In genomic region chr10:77773631-77774426, GRCh38 we compare ENCODE assay signal across 18 cellular contexts.
DNase-seq lines count a peak whose midpoint lies in the region; ATAC-seq, FAIRE-seq and TF ChIP-seq lines count a peak whose summit lies in the region.
"Had no signal": no experiment of that assay in that cellular context is flagged by ENCODE, and none has a peak within 500 bp of the region (broad histone marks: within the 10 kb centered on the region; RNA-seq: fewer than 3 reads in every experiment).

No MANE protein-coding gene starts in this region.

- TF ChIP-seq POLR2A in K562 (conservative IDR thresholded peaks at IDR 0.05), result no peak

- peaks cover 52% of the 10 kb centered on the region for H3K4me1 Mint-ChIP-seq in nephron progenitor cell
- peaks cover 5% of the 10 kb centered on the region for H3K4me1 Mint-ChIP-seq in activated T-cell treated with anti-CD3 and anti-CD28 coated beads, Interleukin-2, amount 50 U/mL, for 24 hours (ENCODE audit: low read depth)

- no TSS peak for BruUV-seq in K562 (replicated peaks; lab: Mats Ljungman, UMichigan)

- H3K36me3 Mint-ChIP-seq in nephron progenitor cell (ENCODE audit: low read depth), result peaks cover 31% of the 10 kb centered on the region
- no peaks in the 10 kb centered on the region for H3K36me3 Mint-ChIP-seq in activated T-cell treated with anti-CD3 and anti-CD28 coated beads, Interleukin-2, amount 50 U/mL, for 24 hours (ENCODE audit: low read depth)

- in situ Hi-C loops in K562 (cut with MboI), result no loop called here

- H3K4me1 ChIP-seq in K562 (replicated peaks in 1 of 2; ENCODE audit: control insufficient read depth in 2 of 2, insufficient read depth in 2 of 2, low read length in 2 of 2), result no peaks in the 10 kb centered on the region; a peak in 1 of 5 replicates
- H3K4me1 ChIP-seq in skeletal muscle tissue (ENCODE audit: control insufficient read depth in 3 of 3, insufficient read depth in 3 of 3, low read length in 3 of 3), result peaks cover 0 to 30% (median 22%) of the 10 kb centered on the region in 3 donors
- H3K4me1 ChIP-seq: SJCRH30 had no signal

- H3K9me3 ChIP-seq in K562 (replicated peaks; ENCODE audit: control insufficient read depth, insufficient read depth, low read depth, low read length) (0 out of 2 replicates have a peak, but pooled peaks cover 6% of the 10 kb centered on the region), skeletal muscle tissue (ENCODE audit: control insufficient read depth in 3 of 3, low read length in 3 of 3) (no peaks in the 10 kb centered on the region)
- H3K9me3 ChIP-seq: SJCRH30 had no signal

- H3K36me3 ChIP-seq in K562 (ENCODE audit: control insufficient read depth, insufficient read depth, low read length) (no peaks in the 10 kb centered on the region), skeletal muscle tissue (ENCODE audit: control insufficient read depth in 3 of 3, insufficient read depth in 3 of 3, low read length in 3 of 3) (no peaks in the 10 kb centered on the region)
- H3K36me3 ChIP-seq: SJCRH30 had no signal

- no peak overlapping the region for H3K9ac ChIP-seq in K562 (ENCODE audit: insufficient read depth in 1 of 2, low read depth in 2 of 2, low read length in 2 of 2)
- no peak overlapping the region for H3K9ac ChIP-seq in skeletal muscle tissue (ENCODE audit: low read depth in 1 of 3, low read length in 3 of 3)
- H3K9ac ChIP-seq: BLaER1 treated with 17β-estradiol and CSF1 and Interleukin-3, amounts not matched to agents 10 nM and 100 nM; KMS-11 had no signal

- H4K20me1 ChIP-seq in K562 (replicated peaks; ENCODE audit: control insufficient read depth, insufficient read depth, low read length), result no peaks in the 10 kb centered on the region
- H4K20me1 ChIP-seq: BLaER1 treated with 17β-estradiol and CSF1 and Interleukin-3, amounts not matched to agents 10 nM and 100 nM had no signal

- intact Hi-C loops in K562 (cut with micrococcal nuclease), result no loop called here

- peak overlapping the region; percentile 40 for H3K27ac Mint-ChIP-seq in nephron progenitor cell
- no peak overlapping the region for H3K27ac Mint-ChIP-seq in activated T-cell treated with anti-CD3 and anti-CD28 coated beads, Interleukin-2, amount 50 U/mL, for 24 hours

- no peak for TF ChIP-seq CTCF in K562 (IDR thresholded peaks at IDR 0.05 in 2 of 3, conservative IDR thresholded peaks at IDR 0.05 in 1 of 3; ENCODE audit: insufficient read depth in 2 of 3, low read depth in 1 of 3, low read length in 3 of 3)
- TF ChIP-seq CTCF in nephron progenitor cell (IDR thresholded peaks at IDR 0.05), result no peak

- CTCF ChIA-PET in K562 (lab: Yijun Ruan, JAX; ENCODE audit: low intra/inter-chr PET ratio), result no interaction called here

- TF ChIP-seq RAD21 in K562 (CRISPR knock-in tag; conservative IDR thresholded peaks at IDR 0.05 in 1 of 2, IDR thresholded peaks at IDR 0.05 in 1 of 2), result no peak

- POLR2A ChIA-PET in K562 (lab: Yijun Ruan, JAX), result interaction anchor here (0.6 to 0.7 kb wide), 2 partner anchors 16 to 25 kb away, joined by 3 to 4 read pairs; no protein-coding TSS in a partner anchor

- no peak overlapping the region; the same call in 1 of the 2 replicates for H2AFZ ChIP-seq in K562 (ENCODE audit: low read depth, low read length)

- H3K27ac ChIP-seq in K562 (ENCODE audit: extremely low read depth, low read depth, low read length) (no peak overlapping the region), skeletal muscle tissue (ENCODE audit: low read depth, low read length) (peak overlapping the region; percentile 47)
- H3K27ac ChIP-seq: BLaER1 treated with 17β-estradiol and CSF1 and Interleukin-3, amounts not matched to agents 10 nM and 100 nM; KMS-11; SJCRH30 had no signal

- peaks cover 5% of the 10 kb centered on the region for H3K27me3 Mint-ChIP-seq in nephron progenitor cell (ENCODE audit: low read depth, poor library complexity)
- no peaks in the 10 kb centered on the region for H3K27me3 Mint-ChIP-seq in activated T-cell treated with anti-CD3 and anti-CD28 coated beads, Interleukin-2, amount 50 U/mL, for 24 hours

- peaks cover 31% of the 10 kb centered on the region for H3K9me3 Mint-ChIP-seq in nephron progenitor cell
- peaks cover 18% of the 10 kb centered on the region for H3K9me3 Mint-ChIP-seq in activated T-cell treated with anti-CD3 and anti-CD28 coated beads, Interleukin-2, amount 50 U/mL, for 24 hours

- FAIRE-seq in K562 (lab: Jason Lieb, UNC), result no peak
- FAIRE-seq: G401.6 had no signal

- H3K4me3 Mint-ChIP-seq in nephron progenitor cell, result no peak overlapping the region
- H3K4me3 Mint-ChIP-seq in activated T-cell treated with anti-CD3 and anti-CD28 coated beads, Interleukin-2, amount 50 U/mL, for 24 hours, result no peak overlapping the region

- ATAC-seq in K562, result no peak

- peak; percentile 13 for DNase-seq in activated CD8-positive, alpha-beta memory T cell treated with anti-CD3 and anti-CD28 coated beads for 24 hours
- no peak for DNase-seq in activated CD8-positive, alpha-beta memory T cell treated with anti-CD3 and anti-CD28 coated beads, Interleukin-2, amount 50 U/mL, for 48 hours
- DNase-seq in K562 (ENCODE audit: extremely low read depth in 1 of 4, low spot score in 3 of 4), result no peak
- DNase-seq in nephron progenitor cell, result no peak
- DNase-seq in activated T-cell treated with anti-CD3 and anti-CD28 coated beads, Interleukin-2, amount 50 U/mL, for 24 hours, result no peak
- no peak for DNase-seq in HCEC 1CT
- DNase-seq in GM19238 (ENCODE audit: insufficient read length, low spot score), result no peak
- DNase-seq: DND-41; NCI-H1092; NCI-H2107; NCI-H446 treated with DMSO at 0.1 percent for 48 hours; NK-92 treated with Interleukin-12 subunit alpha and Interleukin-12 subunit beta, amount 100 ng/mL, for 24 hours; OCI-M1; SJCRH30 had no signal

- no peak for TF ChIP-seq EP300 in K562 (IDR thresholded peaks at IDR 0.05; ENCODE audit: low read length)

- H3K27me3 ChIP-seq in K562 (ENCODE audit: control insufficient read depth in 2 of 2, insufficient read depth in 2 of 2, low read length in 2 of 2), result peaks cover 12 to 18% of the 10 kb centered on the region in 2 experiments; a peak in 4 of 5 replicates
- no peaks in the 10 kb centered on the region for H3K27me3 ChIP-seq in skeletal muscle tissue (ENCODE audit: control insufficient read depth in 3 of 3, insufficient read depth in 3 of 3, low read length in 3 of 3)
- H3K27me3 ChIP-seq: BLaER1 treated with 17β-estradiol and CSF1 and Interleukin-3, amounts not matched to agents 10 nM and 100 nM; SJCRH30 had no signal

- WGBS in K562 (ENCODE audit: insufficient coverage, low coverage, missing lambda C conversion rate), result 30% methylated on average over 12 of the region's 12 CpGs

- H3K79me2 ChIP-seq in K562 (ENCODE audit: control insufficient read depth, insufficient read depth, low read length), result no peaks in the 10 kb centered on the region

- no peaks in the 10 kb centered on the region for H3K9me1 ChIP-seq in K562 (ENCODE audit: control insufficient read depth, insufficient read depth, low read length)

- H3K4me2 ChIP-seq in K562 (ENCODE audit: insufficient read depth, low read length), result no peak overlapping the region
- H3K4me2 ChIP-seq: BLaER1 treated with 17β-estradiol and CSF1 and Interleukin-3, amounts not matched to agents 10 nM and 100 nM; KMS-11 had no signal

- H3K4me3 ChIP-seq in K562 (no peak overlapping the region), skeletal muscle tissue (ENCODE audit: low read length in 3 of 3) (no peak overlapping the region)
- H3K4me3 ChIP-seq: BLaER1 treated with 17β-estradiol and CSF1 and Interleukin-3, amounts not matched to agents 10 nM and 100 nM; SJCRH30 had no signal

TF ChIP-seq in K562, 482 proteins besides CTCF, POLR2A, EP300 and RAD21:
- TF ChIP-seq ZNF239 (CRISPR knock-in tag; IDR thresholded peaks at IDR 0.05), result no peak
- TF ChIP-seq EGR1 (conservative IDR thresholded peaks at IDR 0.05), result peak; percentile 27; the same call in 1 of the 2 replicates
TF ChIP-seq in K562: peak in this region for 1.
